10 cellular contexts compared by ENCODE assay signal in the genomic region with DNA sequence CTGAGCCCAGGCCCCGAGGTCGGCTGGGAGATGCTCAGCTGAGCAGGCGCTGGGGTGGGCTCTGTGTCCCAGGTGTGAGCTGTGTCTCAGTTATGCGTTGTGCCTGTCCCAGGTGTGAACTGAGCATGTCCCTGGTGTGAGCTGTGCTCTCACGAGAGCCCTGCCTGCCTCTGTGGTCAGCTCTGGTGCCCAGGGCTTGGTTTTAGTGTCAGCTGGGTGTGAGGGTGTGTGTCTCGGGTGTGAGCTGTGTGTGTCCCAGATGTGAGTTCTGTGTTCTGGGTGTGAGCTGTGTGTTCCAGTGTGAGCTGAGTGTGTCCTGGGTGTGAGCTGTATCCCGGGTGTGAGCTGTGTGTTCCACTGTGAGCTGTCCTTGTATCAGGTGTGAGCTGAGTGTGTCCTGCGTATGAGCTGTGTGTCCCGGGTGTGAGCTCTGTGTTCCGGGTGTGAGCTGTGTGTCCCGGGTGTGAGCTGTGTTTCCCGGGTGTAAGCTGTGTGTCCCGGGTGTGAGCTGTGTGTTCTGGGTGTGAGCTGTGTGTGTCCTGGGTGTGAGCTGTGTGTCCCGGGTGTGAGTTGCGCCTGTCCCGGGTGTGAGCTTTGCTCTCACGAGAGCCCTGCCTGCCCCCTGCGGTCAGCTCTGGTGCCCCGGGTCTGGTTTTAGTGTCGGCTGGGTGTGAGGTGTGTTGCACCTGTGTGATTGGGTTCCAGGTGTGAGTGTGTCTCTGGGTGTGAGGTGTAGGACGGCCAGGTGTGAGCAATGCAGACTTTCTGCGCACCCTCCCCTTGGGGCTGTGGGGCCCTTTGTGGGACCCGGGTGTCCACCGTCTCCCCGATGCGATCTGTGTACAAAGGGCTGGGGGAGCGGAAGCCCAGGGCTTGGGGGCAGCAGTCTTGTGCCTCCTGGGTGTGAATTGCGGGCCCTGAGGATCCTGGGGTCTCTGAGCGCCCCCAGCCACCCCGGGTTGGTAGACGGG. TPM values are rescaled to one million over a fixed set of nuclear protein-coding genes. Genes with fewer than 3 reads are reported as not detected.
DNase-seq lines count a peak whose midpoint lies in the region; ATAC-seq, FAIRE-seq and TF ChIP-seq lines count a peak whose summit lies in the region.
"Had no signal": no experiment of that assay in that cellular context is flagged by ENCODE, and none has a peak within 500 bp of the region (broad histone marks: within the 10 kb centered on the region; RNA-seq: fewer than 3 reads in every experiment).

No MANE protein-coding gene starts in this region.

- H3K36me3 ChIP-seq in Caco-2 (ENCODE audit: control insufficient read depth, insufficient read depth, low read length) (no peaks in the 10 kb centered on the region), HCT116 (ENCODE audit: control insufficient read depth in 1 of 2, insufficient read depth in 2 of 2, low read length in 2 of 2) (no peaks in the 10 kb centered on the region), astrocyte (ENCODE audit: insufficient read depth, low read length) (no peaks in the 10 kb centered on the region)

- CTCF ChIA-PET in Caco-2 (lab: Charles Lee) = interaction anchor here (0.5 to 0.6 kb wide), 2 partner anchors 14 to 74 kb away, joined by 3 read pairs; no protein-coding TSS in a partner anchor
- CTCF ChIA-PET in HCT116 (lab: Charles Lee) = no interaction called here

- H3K27ac Mint-ChIP-seq in Caco-2 (ENCODE audit: unreplicated experiment) (no peak overlapping the region), astrocyte (ENCODE audit: unreplicated experiment) (no peak overlapping the region), natural killer cell (peak overlapping the region; percentile 88 to 98)

- H3K27ac ChIP-seq in HCT116 (ENCODE audit: low read depth, low read length) (no peak overlapping the region), astrocyte (ENCODE audit: low read depth, low read length) (no peak overlapping the region)

- H3K36me3 Mint-ChIP-seq in Caco-2 (ENCODE audit: insufficient read depth, unreplicated experiment) (peaks cover 6% of the 10 kb centered on the region), astrocyte (ENCODE audit: low read depth, unreplicated experiment) (peaks cover 4% of the 10 kb centered on the region), natural killer cell (no peaks in the 10 kb centered on the region)

- TF ChIP-seq RAD21 in HCT116 (IDR thresholded peaks at IDR 0.05; ENCODE audit: low read depth) = no peak

- RAD21 ChIA-PET in HCT116 (lab: Charles Lee; ENCODE audit: low non-redundant PET in 1 of 2, low total read pairs in 2 of 2, uncharacterized antibody in 2 of 2, unreplicated experiment in 2 of 2) = no interaction called here

- DNase-seq in Caco-2 (no peak), HCT116 (ENCODE audit: low read depth, low spot score) (no peak), astrocyte (ENCODE audit: low read depth) (no peak), natural killer cell (no peak), NCI-H69 (lab: John Stamatoyannopoulos, UW) (no peak)
- DNase-seq: NCI-H1092 treated with DMSO at 0.1 percent for 48 hours had no signal

- H3K27me3 ChIP-seq in Caco-2 (replicated peaks; ENCODE audit: control insufficient read depth, insufficient read depth, low read length) (peaks cover 2% of the 10 kb centered on the region), HCT116 (ENCODE audit: insufficient read depth, low read length) (no peaks in the 10 kb centered on the region), astrocyte (ENCODE audit: insufficient read depth, low read length) (peaks cover 45% of the 10 kb centered on the region)

- POLR2A ChIA-PET in Caco-2 (lab: Charles Lee) (interaction anchor here (0.5 kb wide), 1 partner anchor 1446 kb away, joined by 6 read pairs; no protein-coding TSS in a partner anchor), HCT116 (lab: Charles Lee) (interaction anchor here (0.6 kb wide), 1 partner anchor 29 kb away, joined by 8 read pairs; no protein-coding TSS in a partner anchor)

- no peaks in the 10 kb centered on the region for H3K9me3 ChIP-seq in Caco-2
- H3K9me3 ChIP-seq in HCT116 (ENCODE audit: control insufficient read depth in 1 of 2, insufficient read depth in 1 of 2, low read depth in 1 of 2, low read length in 2 of 2) = no peaks in the 10 kb centered on the region
- no peaks in the 10 kb centered on the region for H3K9me3 ChIP-seq in astrocyte (ENCODE audit: insufficient read depth, low read depth, low read length)

- H3K79me2 ChIP-seq in HCT116 (ENCODE audit: insufficient read depth, low read length) (no peaks in the 10 kb centered on the region), astrocyte (ENCODE audit: insufficient read depth, low read length) (no peaks in the 10 kb centered on the region)

- FAIRE-seq in astrocyte (lab: Jason Lieb, UNC) = no peak
- FAIRE-seq: endometrium had no signal

- H3K4me1 ChIP-seq in Caco-2 = peaks cover 13% of the 10 kb centered on the region
- no peaks in the 10 kb centered on the region for H3K4me1 ChIP-seq in HCT116 (ENCODE audit: control insufficient read depth in 1 of 2, insufficient read depth in 2 of 2, low read length in 2 of 2)
- peaks cover 8% of the 10 kb centered on the region for H3K4me1 ChIP-seq in astrocyte (ENCODE audit: insufficient read depth, low read length)

- TF ChIP-seq CTCF in Caco-2 (IDR thresholded peaks at IDR 0.05; ENCODE audit: insufficient read depth in 1 of 2, low read depth in 1 of 2, low read length in 1 of 2, severe bottlenecking in 1 of 2, unreplicated experiment in 1 of 2) (no peak), HCT116 (IDR thresholded peaks at IDR 0.05 in 2 of 3, conservative IDR thresholded peaks at IDR 0.05 in 1 of 3; ENCODE audit: borderline replicate concordance in 1 of 3, insufficient read depth in 1 of 3, low read depth in 2 of 3, low read length in 2 of 3) (no peak), astrocyte (IDR thresholded peaks at IDR 0.05; ENCODE audit: insufficient read depth, low read depth, low read length) (no peak), natural killer cell (IDR thresholded peaks at IDR 0.05) (no peak)

- H3K9ac ChIP-seq in HCT116 (ENCODE audit: low read length) (no peak overlapping the region), astrocyte (ENCODE audit: low read length) (no peak overlapping the region)

- no peak overlapping the region for H3K4me3 ChIP-seq in Caco-2 (ENCODE audit: low read depth, low read length)
- no peak overlapping the region for H3K4me3 ChIP-seq in HCT116 (replicated peaks in 1 of 2; ENCODE audit: low read depth in 1 of 2, low read length in 2 of 2)
- H3K4me3 ChIP-seq in astrocyte (ENCODE audit: insufficient read depth, low read depth, low read length) = no peak overlapping the region

- TF ChIP-seq POLR2A in HCT116 (IDR thresholded peaks at IDR 0.05; ENCODE audit: borderline replicate concordance, extremely low read depth, insufficient read depth, insufficient read length) = no peak

- H2AFZ ChIP-seq in HCT116 (ENCODE audit: low read depth, low read length, poor library complexity, severe bottlenecking) (no peak overlapping the region), astrocyte (ENCODE audit: low read depth, low read length) (no peak overlapping the region)

- no peaks in the 10 kb centered on the region for H3K9me2 ChIP-seq in HCT116 (ENCODE audit: insufficient read depth)

- BruUV-seq in Caco-2 (replicated peaks; lab: Mats Ljungman, UMichigan) = no TSS peak
- BruUV-seq in HCT116 (replicated peaks; lab: Mats Ljungman, UMichigan) = no TSS peak

- H3K4me2 ChIP-seq in HCT116 (ENCODE audit: low read length) (no peak overlapping the region), astrocyte (ENCODE audit: low read length) (peak overlapping the region; percentile 67)

- H4K20me1 ChIP-seq in HCT116 (ENCODE audit: insufficient read depth) = no peaks in the 10 kb centered on the region
- peaks cover 49% of the 10 kb centered on the region for H4K20me1 ChIP-seq in astrocyte (ENCODE audit: insufficient read depth, low read length)

- ATAC-seq in HCT116 = 0 out of 2 replicates have a peak, but pooled peaks have one; percentile 23
- peak; percentile 15 to 33 (median 25) for ATAC-seq in natural killer cell
- no peak for ATAC-seq in GM19351 (IDR thresholded peaks at IDR 0.05; ENCODE audit: unreplicated experiment)
- no peak for ATAC-seq in HG02642 (IDR thresholded peaks at IDR 0.05; ENCODE audit: poor library complexity, unreplicated experiment)
- no peak for ATAC-seq in HG03571 (IDR thresholded peaks at IDR 0.05; ENCODE audit: unreplicated experiment)

- peaks cover 16% of the 10 kb centered on the region for H3K27me3 Mint-ChIP-seq in Caco-2 (ENCODE audit: insufficient read depth, unreplicated experiment)
- peaks cover 57% of the 10 kb centered on the region for H3K27me3 Mint-ChIP-seq in astrocyte (ENCODE audit: low read depth, unreplicated experiment)
- no peaks in the 10 kb centered on the region for H3K27me3 Mint-ChIP-seq in natural killer cell (ENCODE audit: low read depth in 2 of 2)

- H3K9me3 Mint-ChIP-seq in Caco-2 (ENCODE audit: unreplicated experiment) (no peaks in the 10 kb centered on the region), astrocyte (ENCODE audit: unreplicated experiment) (no peaks in the 10 kb centered on the region), natural killer cell (no peaks in the 10 kb centered on the region)

- H3K4me3 Mint-ChIP-seq in Caco-2 (ENCODE audit: unreplicated experiment) (peak overlapping the region; percentile 73), astrocyte (ENCODE audit: unreplicated experiment) (peak overlapping the region; percentile 66), natural killer cell (peak overlapping the region; percentile 94)

- intact Hi-C loops in Caco-2 (cut with micrococcal nuclease; ENCODE audit: unreplicated experiment) = no loop called here
- intact Hi-C loops in HCT116 (cut with micrococcal nuclease) = no loop called here
- intact Hi-C loops in natural killer cell (cut with micrococcal nuclease) = no loop called here

- H3K4me1 Mint-ChIP-seq in Caco-2 (ENCODE audit: low read depth, unreplicated experiment) = no peaks in the 10 kb centered on the region
- H3K4me1 Mint-ChIP-seq in astrocyte (ENCODE audit: low read depth, unreplicated experiment) = no peaks in the 10 kb centered on the region
- H3K4me1 Mint-ChIP-seq in natural killer cell = peaks cover 26 to 50% of the 10 kb centered on the region in 2 donors

RNA-seq across cellular contexts. Expression of a gene that starts 7.1 kb away (rescaled TPM):
- total RNA-seq in Caco-2 (2022) = not detected in 2 replicates
- total RNA-seq in HCT116 (2021; ENCODE audit: unreplicated experiment) = not detected
- 0.11 and 0.13 TPM in 2 replicates for polyA plus RNA-seq in HCT116 (2012)
- 0.18 TPM in 1 of 2 replicates, not detected in the other for total RNA-seq in astrocyte
- 1 to 10 TPM; 5.7 to 9.5 (median 8.4) TPM for total RNA-seq in natural killer cell

RNA-seq across cellular contexts. Expression of a gene that starts 18.9 kb away (rescaled TPM):
- total RNA-seq in Caco-2 (2022) (1.3 and 1.4 TPM in 2 replicates), HCT116 (2021; ENCODE audit: unreplicated experiment) (not detected), astrocyte (not detected in 2 replicates), natural killer cell (1 to 10 TPM in 1 of 3 donors, under 1 TPM in 2; 0.68 to 1.0 (median 0.84) TPM)
- polyA plus RNA-seq in HCT116 (2012) = 0.05 and 0.09 TPM in 2 replicates

RNA-seq across cellular contexts. Expression of a gene that starts 32.8 kb away (rescaled TPM):
- total RNA-seq in Caco-2 (2022) = not detected in 2 replicates
- total RNA-seq in HCT116 (2021; ENCODE audit: unreplicated experiment) = 0.30 TPM
- polyA plus RNA-seq in HCT116 (2012) = 1.3 and 1.5 TPM in 2 replicates
- 0.36 and 1.3 TPM in 2 replicates for total RNA-seq in astrocyte
- 1 to 10 TPM in 1 of 3 donors, under 1 TPM in 1, not detected in 1; 0.82 to 2.0 TPM for total RNA-seq in natural killer cell

RNA-seq across cellular contexts. Expression of a gene that starts 39.4 kb away (rescaled TPM):
- total RNA-seq in Caco-2 (2022) = 141 and 152 TPM in 2 replicates
- 190 TPM for total RNA-seq in HCT116 (2021; ENCODE audit: unreplicated experiment)
- 291 and 326 TPM in 2 replicates for polyA plus RNA-seq in HCT116 (2012)
- 91.4 and 97.6 TPM in 2 replicates for total RNA-seq in astrocyte
- total RNA-seq in natural killer cell = 10 to 100 TPM; 52.0 to 80.2 (median 77.4) TPM

RNA-seq across cellular contexts. Expression of a gene that starts 39.5 kb away (rescaled TPM):
- total RNA-seq in Caco-2 (2022) = 90.6 and 92.3 TPM in 2 replicates
- total RNA-seq in HCT116 (2021; ENCODE audit: unreplicated experiment) = 83.1 TPM
- polyA plus RNA-seq in HCT116 (2012) = 45.3 and 58.9 TPM in 2 replicates
- 52.2 and 55.4 TPM in 2 replicates for total RNA-seq in astrocyte
- total RNA-seq in natural killer cell = 10 to 100 TPM; 63.2 to 83.8 (median 79.7) TPM

Comparison
In these comparisons a context has a peak if more than half of its experiments do, and no peak if none do; other contexts are left out.
1. H3K27ac Mint-ChIP-seq: peak in natural killer cell (2 of 2); none in Caco-2 (single experiment) and astrocyte (single experiment).
2. ATAC-seq: peak in HCT116 (single experiment) and natural killer cell (3 of 3); none in GM19351 (single experiment), HG02642 (single experiment) and HG03571 (single experiment).
3. Peak in every context shown above with its lines, with median percentiles within 50 percentile points of each other: H3K4me3 Mint-ChIP-seq.